ENCODE assay signal across 25 cellular contexts in the genomic region with DNA sequence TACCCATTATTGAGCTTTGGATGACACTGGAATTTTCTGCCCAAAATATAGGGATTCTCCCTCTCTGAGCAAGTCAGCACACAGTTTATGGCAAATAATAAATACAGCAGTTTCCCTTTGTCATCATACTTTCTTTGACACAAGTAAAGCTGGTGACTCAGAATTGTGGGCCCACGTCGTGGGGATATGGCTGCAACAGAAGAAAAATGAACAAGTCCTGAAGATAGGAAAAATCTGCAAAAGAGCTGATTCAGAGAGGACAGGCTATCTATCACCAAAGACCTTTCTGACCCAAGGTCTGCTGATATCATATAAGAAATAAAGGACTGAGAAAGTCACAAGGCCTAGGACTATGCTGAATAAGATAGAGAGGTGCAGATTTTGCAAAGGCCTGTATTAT.
"Had no signal": no experiment of that assay in that cellular context is flagged by ENCODE, and none has a peak within 500 bp of the region (broad histone marks: within the 10 kb centered on the region; RNA-seq: fewer than 3 reads in every experiment).

No MANE protein-coding gene starts in this region.

- H3K9me3 ChIP-seq: MG63 had no signal

- H3K27me3 Mint-ChIP-seq: activated CD8-positive, alpha-beta T cell treated with anti-CD3 and anti-CD28 coated beads for 36 hours; central memory CD8-positive, alpha-beta T cell had no signal

- H3K4me3 Mint-ChIP-seq: activated CD4-positive, alpha-beta T cell treated with anti-CD3 and anti-CD28 coated beads, Interleukin-2, amount 10 ng/mL, durations not matched to agents 24 days and 14 days; activated CD8-positive, alpha-beta T cell treated with anti-CD3 and anti-CD28 coated beads for 36 hours; activated naive CD4-positive, alpha-beta T cell treated with anti-CD3 and anti-CD28 coated beads for 36 hours; central memory CD8-positive, alpha-beta T cell had no signal

- H3K9me3 Mint-ChIP-seq: activated CD4-positive, alpha-beta T cell treated with anti-CD3 and anti-CD28 coated beads, Interleukin-2, amount 10 ng/mL, durations not matched to agents 24 days and 14 days; activated CD8-positive, alpha-beta T cell treated with anti-CD3 and anti-CD28 coated beads for 36 hours; activated naive CD4-positive, alpha-beta T cell treated with anti-CD3 and anti-CD28 coated beads for 36 hours; activated naive CD4-positive, alpha-beta T cell treated with anti-CD3 and anti-CD28 coated beads, Interleukin-2, amount 50 U/mL, for 72 hours; activated T-helper 2 cell treated with anti-CD3 and anti-CD28 coated beads, Interferon-gamma antibody, Interleukin-2, Interleukin-4, amounts not matched to agents 10 μg/mL and 5 μg/mL and 100 μg/mL, durations not matched to agents 14 hours and 24 hours and 36 hours had no signal

- H3K27me3 ChIP-seq: cardiac muscle cell, MG63 had no signal

- ATAC-seq: activated CD8-positive, alpha-beta T cell treated with anti-CD3 and anti-CD28 coated beads for 36 hours; activated naive CD4-positive, alpha-beta T cell treated with anti-CD3 and anti-CD28 coated beads, Interleukin-2, amount 50 U/mL, for 72 hours had no signal

- H3K27ac Mint-ChIP-seq: activated CD4-positive, alpha-beta T cell treated with anti-CD3 and anti-CD28 coated beads, Interleukin-2, amount 10 ng/mL, durations not matched to agents 24 days and 14 days; activated CD8-positive, alpha-beta T cell treated with anti-CD3 and anti-CD28 coated beads for 36 hours; activated naive CD4-positive, alpha-beta T cell treated with anti-CD3 and anti-CD28 coated beads for 36 hours; activated naive CD4-positive, alpha-beta T cell treated with anti-CD3 and anti-CD28 coated beads, Interleukin-2, amount 50 U/mL, for 72 hours; activated T-helper 2 cell treated with anti-CD3 and anti-CD28 coated beads, Interferon-gamma antibody, Interleukin-2, Interleukin-4, amounts not matched to agents 10 μg/mL and 5 μg/mL and 100 μg/mL, durations not matched to agents 14 hours and 24 hours and 36 hours had no signal

- H3K27ac ChIP-seq: cardiac muscle cell had no signal

- H3K36me3 ChIP-seq: cardiac muscle cell, MG63 had no signal

- H3K4me3 ChIP-seq: cardiac muscle cell, MG63 had no signal

- DNase-seq: activated CD4-positive, alpha-beta T cell treated with anti-CD3 and anti-CD28 coated beads, Interleukin-2, amount 10 ng/mL, durations not matched to agents 24 days and 14 days; activated CD4-positive, alpha-beta T cell treated with anti-CD3 and anti-CD28 coated beads, Interleukin-2, amount 50 U/mL, for 4 hours; activated CD8-positive, alpha-beta T cell treated with anti-CD3 and anti-CD28 coated beads for 36 hours; activated gamma-delta T cell; activated naive CD4-positive, alpha-beta T cell treated with anti-CD3 and anti-CD28 coated beads for 36 hours; activated T-cell treated with anti-CD3 and anti-CD28 coated beads, Interleukin-2, amount 50 U/mL, for 1 hour; anterior cingulate cortex; MG63; MV-4-11; NCI-H1092; NCI-H146; NCI-H187; NCI-H2029 treated with DMSO at 0.1 percent for 48 hours; NCI-H2107; NCI-H2171; NCI-H510A; NCI-H526; NCI-H748 treated with DMSO at 0.1 percent for 48 hours; NK-92 treated with Interleukin-12 subunit alpha and Interleukin-12 subunit beta, amount 100 ng/mL, for 24 hours; Right ventricle myocardium superior; T1000 had no signal

- H3K4me1 Mint-ChIP-seq: activated CD4-positive, alpha-beta T cell treated with anti-CD3 and anti-CD28 coated beads, Interleukin-2, amount 10 ng/mL, durations not matched to agents 24 days and 14 days; central memory CD8-positive, alpha-beta T cell had no signal

- H3K36me3 Mint-ChIP-seq: activated naive CD4-positive, alpha-beta T cell treated with anti-CD3 and anti-CD28 coated beads, Interleukin-2, amount 50 U/mL, for 72 hours had no signal
